ENCODE assay signal across 1 cellular context in genomic region chr15:89647191-89647851, GRCh38.
TF ChIP-seq lines count a peak whose summit lies in the region.

No MANE protein-coding gene starts in this region.

TF ChIP-seq in H1, 55 proteins besides CTCF, POLR2A, EP300 and RAD21:
- TF ChIP-seq GTF2F1 (IDR thresholded peaks at IDR 0.05; ENCODE audit: borderline replicate concordance, low read depth, low read length) (no peak), TEAD4 (IDR thresholded peaks at IDR 0.05; ENCODE audit: low read depth, low read length) (no peak), CREB1 (IDR thresholded peaks at IDR 0.05) (peak; percentile 75), TBP (IDR thresholded peaks at IDR 0.05; ENCODE audit: low read depth, low read length) (no peak), POLR2AphosphoS5 (IDR thresholded peaks at IDR 0.05; ENCODE audit: low read depth, low read length) (0 out of 2 replicates have a peak, but pooled peaks have one; percentile 18), GABPA (IDR thresholded peaks at IDR 0.05; ENCODE audit: borderline replicate concordance, insufficient read depth, low read length) (peak; percentile 44; the same call in 1 of the 2 replicates), JUND (IDR thresholded peaks at IDR 0.05; ENCODE audit: low read length) (no peak), RFX5 (IDR thresholded peaks at IDR 0.05; ENCODE audit: borderline replicate concordance, low read depth, low read length) (no peak), SP2 (IDR thresholded peaks at IDR 0.05; ENCODE audit: low read length) (no peak), CHD1 (IDR thresholded peaks at IDR 0.05; ENCODE audit: low read depth, low read length) (no peak), MAX (IDR thresholded peaks at IDR 0.05) (peak; percentile 28; the same call in 1 of the 2 replicates)
TF ChIP-seq in H1: peak in this region for 4.
